Comparison of ENCODE assay signal across 1 cellular context in the genomic region with DNA sequence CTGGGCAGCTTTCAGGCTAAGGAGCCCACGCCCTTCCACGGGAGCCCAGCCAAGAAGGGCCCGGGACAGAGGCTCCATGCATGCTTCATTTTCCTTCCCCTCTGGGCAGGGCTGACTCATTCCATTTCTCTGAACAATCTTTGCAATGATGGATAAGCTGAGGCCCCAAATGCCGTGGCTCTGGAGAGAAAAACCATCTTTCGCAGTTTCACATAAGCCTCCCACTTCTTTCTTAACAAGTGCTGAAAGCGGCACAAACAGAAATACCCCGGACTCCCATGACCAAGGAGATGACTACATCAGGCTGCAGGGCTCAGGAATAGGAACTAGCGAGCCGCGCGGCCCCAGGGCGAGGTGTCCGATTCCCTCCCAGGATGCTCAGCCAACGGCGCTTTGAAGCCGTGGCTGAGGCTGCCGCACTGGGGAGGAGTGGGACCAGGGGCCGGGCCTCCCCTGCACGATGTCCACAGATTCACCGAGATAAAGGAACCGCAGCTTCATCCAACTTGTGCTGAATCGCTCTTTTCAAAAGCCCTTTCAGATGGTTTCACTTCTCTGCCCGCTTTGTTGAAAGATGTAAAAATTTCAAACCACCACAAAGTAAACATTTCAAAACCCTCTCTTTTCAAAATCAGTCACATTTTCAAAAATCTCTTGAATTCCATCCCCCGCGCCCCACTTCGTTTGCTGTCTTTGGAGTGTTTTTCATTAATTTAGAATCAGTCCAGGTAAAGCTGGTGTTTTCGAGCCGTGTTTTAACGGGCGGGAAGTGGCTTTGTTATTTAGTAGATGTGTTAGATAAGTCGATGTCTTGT.
A peak's percentile ranks its signal among the peaks of the same experiment; 100 is the strongest.
TF ChIP-seq lines count a peak whose summit lies in the region.

No MANE protein-coding gene starts in this region.

TF ChIP-seq in H1, 55 proteins besides CTCF, POLR2A, EP300 and RAD21 (continued from another document):
- TF ChIP-seq USF2 (IDR thresholded peaks at IDR 0.05; ENCODE audit: low read length), result no peak
- no peak for TF ChIP-seq SAP30 (IDR thresholded peaks at IDR 0.05; ENCODE audit: insufficient read depth, insufficient replicate concordance, low read length)
- TF ChIP-seq ZNF274 (IDR thresholded peaks at IDR 0.05; ENCODE audit: borderline replicate concordance, extremely low read depth, low read length), result no peak
- TF ChIP-seq, protein P1, sequence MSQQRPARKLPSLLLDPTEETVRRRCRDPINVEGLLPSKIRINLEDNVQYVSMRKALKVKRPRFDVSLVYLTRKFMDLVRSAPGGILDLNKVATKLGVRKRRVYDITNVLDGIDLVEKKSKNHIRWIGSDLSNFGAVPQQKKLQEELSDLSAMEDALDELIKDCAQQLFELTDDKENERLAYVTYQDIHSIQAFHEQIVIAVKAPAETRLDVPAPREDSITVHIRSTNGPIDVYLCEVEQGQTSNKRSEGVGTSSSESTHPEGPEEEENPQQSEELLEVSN (IDR thresholded peaks at IDR 0.05), result 0 out of 2 replicates have a peak, but pooled peaks have one; percentile 39
- TF ChIP-seq, protein P2, sequence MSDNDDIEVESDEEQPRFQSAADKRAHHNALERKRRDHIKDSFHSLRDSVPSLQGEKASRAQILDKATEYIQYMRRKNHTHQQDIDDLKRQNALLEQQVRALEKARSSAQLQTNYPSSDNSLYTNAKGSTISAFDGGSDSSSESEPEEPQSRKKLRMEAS (IDR thresholded peaks at IDR 0.05), result 0 out of 2 replicates have a peak, but pooled peaks have one; percentile 17
- no peak for TF ChIP-seq SUZ12 (IDR thresholded peaks at IDR 0.05; ENCODE audit: low read length)
TF ChIP-seq in H1: peak in this region for 3.
